In the genomic region with DNA sequence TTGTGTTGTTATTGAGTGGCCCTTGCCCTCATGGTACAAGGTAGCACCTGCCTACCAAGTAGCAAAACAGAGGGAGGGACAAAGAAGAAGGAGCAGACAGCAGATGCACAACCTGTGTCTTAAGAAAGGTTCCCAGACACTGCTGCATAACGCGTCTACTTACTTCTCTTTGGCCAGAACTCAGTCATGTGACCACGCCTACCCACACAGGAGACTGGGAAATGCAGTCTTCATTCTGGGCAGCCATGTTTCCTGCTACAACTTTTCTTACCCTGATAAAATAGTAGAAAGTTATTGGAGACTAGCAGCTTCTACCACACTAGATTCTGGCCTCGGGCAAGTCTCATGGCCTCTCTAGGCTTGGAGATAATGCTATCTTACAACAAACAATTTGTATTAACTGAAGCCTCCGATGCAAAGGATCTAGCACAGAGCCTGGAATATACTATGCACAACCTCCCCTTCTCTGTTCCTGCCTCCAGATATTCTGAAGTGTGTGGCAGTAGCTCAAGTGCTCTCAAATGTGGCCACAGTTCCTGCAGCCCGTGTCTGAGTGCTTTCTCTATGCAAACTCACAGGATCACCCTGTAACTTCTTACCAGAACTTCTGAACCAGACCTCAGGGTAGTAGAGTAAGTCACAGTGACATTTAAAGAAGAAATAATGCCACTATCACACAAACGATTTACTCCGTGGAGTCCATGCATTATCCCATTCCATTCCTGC, we compare ENCODE assay signal across 1 cellular context.
A peak's percentile ranks its signal among the peaks of the same experiment; 100 is the strongest.
TF ChIP-seq lines count a peak whose summit lies in the region.

No MANE protein-coding gene starts in this region.

TF ChIP-seq in K562, 482 proteins besides CTCF, POLR2A, EP300 and RAD21 (continued from another document and continues in another):
- TF ChIP-seq, protein P1, sequence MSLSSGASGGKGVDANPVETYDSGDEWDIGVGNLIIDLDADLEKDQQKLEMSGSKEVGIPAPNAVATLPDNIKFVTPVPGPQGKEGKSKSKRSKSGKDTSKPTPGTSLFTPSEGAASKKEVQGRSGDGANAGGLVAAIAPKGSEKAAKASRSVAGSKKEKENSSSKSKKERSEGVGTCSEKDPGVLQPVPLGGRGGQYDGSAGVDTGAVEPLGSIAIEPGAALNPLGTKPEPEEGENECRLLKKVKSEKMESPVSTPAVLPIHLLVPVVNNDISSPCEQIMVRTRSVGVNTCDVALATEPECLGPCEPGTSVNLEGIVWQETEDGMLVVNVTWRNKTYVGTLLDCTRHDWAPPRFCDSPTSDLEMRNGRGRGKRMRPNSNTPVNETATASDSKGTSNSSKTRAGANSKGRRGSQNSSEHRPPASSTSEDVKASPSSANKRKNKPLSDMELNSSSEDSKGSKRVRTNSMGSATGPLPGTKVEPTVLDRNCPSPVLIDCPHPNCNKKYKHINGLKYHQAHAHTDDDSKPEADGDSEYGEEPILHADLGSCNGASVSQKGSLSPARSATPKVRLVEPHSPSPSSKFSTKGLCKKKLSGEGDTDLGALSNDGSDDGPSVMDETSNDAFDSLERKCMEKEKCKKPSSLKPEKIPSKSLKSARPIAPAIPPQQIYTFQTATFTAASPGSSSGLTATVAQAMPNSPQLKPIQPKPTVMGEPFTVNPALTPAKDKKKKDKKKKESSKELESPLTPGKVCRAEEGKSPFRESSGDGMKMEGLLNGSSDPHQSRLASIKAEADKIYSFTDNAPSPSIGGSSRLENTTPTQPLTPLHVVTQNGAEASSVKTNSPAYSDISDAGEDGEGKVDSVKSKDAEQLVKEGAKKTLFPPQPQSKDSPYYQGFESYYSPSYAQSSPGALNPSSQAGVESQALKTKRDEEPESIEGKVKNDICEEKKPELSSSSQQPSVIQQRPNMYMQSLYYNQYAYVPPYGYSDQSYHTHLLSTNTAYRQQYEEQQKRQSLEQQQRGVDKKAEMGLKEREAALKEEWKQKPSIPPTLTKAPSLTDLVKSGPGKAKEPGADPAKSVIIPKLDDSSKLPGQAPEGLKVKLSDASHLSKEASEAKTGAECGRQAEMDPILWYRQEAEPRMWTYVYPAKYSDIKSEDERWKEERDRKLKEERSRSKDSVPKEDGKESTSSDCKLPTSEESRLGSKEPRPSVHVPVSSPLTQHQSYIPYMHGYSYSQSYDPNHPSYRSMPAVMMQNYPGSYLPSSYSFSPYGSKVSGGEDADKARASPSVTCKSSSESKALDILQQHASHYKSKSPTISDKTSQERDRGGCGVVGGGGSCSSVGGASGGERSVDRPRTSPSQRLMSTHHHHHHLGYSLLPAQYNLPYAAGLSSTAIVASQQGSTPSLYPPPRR (CRISPR knock-in tag; IDR thresholded peaks at IDR 0.05; ENCODE audit: borderline replicate concordance), result no peak
- TF ChIP-seq SNRNP70 (optimal IDR thresholded peaks at IDR 0.05; ENCODE audit: low read depth, low read length) (no peak), IRF2 (CRISPR knock-in tag; IDR thresholded peaks at IDR 0.05) (no peak), ZNF184 (CRISPR knock-in tag; IDR thresholded peaks at IDR 0.05) (no peak), ZNF263 (CRISPR knock-in tag; IDR thresholded peaks at IDR 0.05; ENCODE audit: borderline replicate concordance) (0 out of 2 replicates have a peak, but pooled peaks have one; percentile 24), SIN3A (IDR thresholded peaks at IDR 0.05; ENCODE audit: borderline replicate concordance in 2 of 2, control insufficient read depth in 1 of 2, low read depth in 2 of 2, low read length in 2 of 2) (no peak), ZNF143 (CRISPR knock-in tag; IDR thresholded peaks at IDR 0.05) (peak; percentile 73), ZNF778 (CRISPR knock-in tag; IDR thresholded peaks at IDR 0.05) (no peak), RAD51 (IDR thresholded peaks at IDR 0.05; ENCODE audit: borderline replicate concordance, low read depth) (peak; percentile 95), TRIM24 (IDR thresholded peaks at IDR 0.05) (no peak), HMGN3 (IDR thresholded peaks at IDR 0.05; ENCODE audit: borderline replicate concordance, extremely low read depth, insufficient read length, low read depth, low read length) (no peak), U2AF1 (optimal IDR thresholded peaks at IDR 0.05; ENCODE audit: low read depth, low read length) (no peak), RB1 (IDR thresholded peaks at IDR 0.05; ENCODE audit: low read depth) (0 out of 2 replicates have a peak, but pooled peaks have one; percentile 13), SMARCB1 (IDR thresholded peaks at IDR 0.05; ENCODE audit: insufficient read length, low read depth) (no peak), ATF7 (IDR thresholded peaks at IDR 0.05) (no peak), HCFC1 (IDR thresholded peaks at IDR 0.05; ENCODE audit: low read depth, low read length) (peak; percentile 92), CBFA2T2 (conservative IDR thresholded peaks at IDR 0.05) (peak; percentile 68)
- TF ChIP-seq, protein P2, sequence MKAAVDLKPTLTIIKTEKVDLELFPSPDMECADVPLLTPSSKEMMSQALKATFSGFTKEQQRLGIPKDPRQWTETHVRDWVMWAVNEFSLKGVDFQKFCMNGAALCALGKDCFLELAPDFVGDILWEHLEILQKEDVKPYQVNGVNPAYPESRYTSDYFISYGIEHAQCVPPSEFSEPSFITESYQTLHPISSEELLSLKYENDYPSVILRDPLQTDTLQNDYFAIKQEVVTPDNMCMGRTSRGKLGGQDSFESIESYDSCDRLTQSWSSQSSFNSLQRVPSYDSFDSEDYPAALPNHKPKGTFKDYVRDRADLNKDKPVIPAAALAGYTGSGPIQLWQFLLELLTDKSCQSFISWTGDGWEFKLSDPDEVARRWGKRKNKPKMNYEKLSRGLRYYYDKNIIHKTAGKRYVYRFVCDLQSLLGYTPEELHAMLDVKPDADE (conservative IDR thresholded peaks at IDR 0.05; ENCODE audit: control insufficient read depth, low read depth, low read length), result 0 out of 2 replicates have a peak, but pooled peaks have one; percentile 39
- TF ChIP-seq, protein P3, sequence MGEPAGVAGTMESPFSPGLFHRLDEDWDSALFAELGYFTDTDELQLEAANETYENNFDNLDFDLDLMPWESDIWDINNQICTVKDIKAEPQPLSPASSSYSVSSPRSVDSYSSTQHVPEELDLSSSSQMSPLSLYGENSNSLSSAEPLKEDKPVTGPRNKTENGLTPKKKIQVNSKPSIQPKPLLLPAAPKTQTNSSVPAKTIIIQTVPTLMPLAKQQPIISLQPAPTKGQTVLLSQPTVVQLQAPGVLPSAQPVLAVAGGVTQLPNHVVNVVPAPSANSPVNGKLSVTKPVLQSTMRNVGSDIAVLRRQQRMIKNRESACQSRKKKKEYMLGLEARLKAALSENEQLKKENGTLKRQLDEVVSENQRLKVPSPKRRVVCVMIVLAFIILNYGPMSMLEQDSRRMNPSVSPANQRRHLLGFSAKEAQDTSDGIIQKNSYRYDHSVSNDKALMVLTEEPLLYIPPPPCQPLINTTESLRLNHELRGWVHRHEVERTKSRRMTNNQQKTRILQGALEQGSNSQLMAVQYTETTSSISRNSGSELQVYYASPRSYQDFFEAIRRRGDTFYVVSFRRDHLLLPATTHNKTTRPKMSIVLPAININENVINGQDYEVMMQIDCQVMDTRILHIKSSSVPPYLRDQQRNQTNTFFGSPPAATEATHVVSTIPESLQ (CRISPR knock-in tag; IDR thresholded peaks at IDR 0.05), result no peak
- TF ChIP-seq, protein P4, sequence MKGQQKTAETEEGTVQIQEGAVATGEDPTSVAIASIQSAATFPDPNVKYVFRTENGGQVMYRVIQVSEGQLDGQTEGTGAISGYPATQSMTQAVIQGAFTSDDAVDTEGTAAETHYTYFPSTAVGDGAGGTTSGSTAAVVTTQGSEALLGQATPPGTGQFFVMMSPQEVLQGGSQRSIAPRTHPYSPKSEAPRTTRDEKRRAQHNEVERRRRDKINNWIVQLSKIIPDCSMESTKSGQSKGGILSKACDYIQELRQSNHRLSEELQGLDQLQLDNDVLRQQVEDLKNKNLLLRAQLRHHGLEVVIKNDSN (CRISPR knock-in tag; IDR thresholded peaks at IDR 0.05), result peak; percentile 94
- TF ChIP-seq, protein P5, sequence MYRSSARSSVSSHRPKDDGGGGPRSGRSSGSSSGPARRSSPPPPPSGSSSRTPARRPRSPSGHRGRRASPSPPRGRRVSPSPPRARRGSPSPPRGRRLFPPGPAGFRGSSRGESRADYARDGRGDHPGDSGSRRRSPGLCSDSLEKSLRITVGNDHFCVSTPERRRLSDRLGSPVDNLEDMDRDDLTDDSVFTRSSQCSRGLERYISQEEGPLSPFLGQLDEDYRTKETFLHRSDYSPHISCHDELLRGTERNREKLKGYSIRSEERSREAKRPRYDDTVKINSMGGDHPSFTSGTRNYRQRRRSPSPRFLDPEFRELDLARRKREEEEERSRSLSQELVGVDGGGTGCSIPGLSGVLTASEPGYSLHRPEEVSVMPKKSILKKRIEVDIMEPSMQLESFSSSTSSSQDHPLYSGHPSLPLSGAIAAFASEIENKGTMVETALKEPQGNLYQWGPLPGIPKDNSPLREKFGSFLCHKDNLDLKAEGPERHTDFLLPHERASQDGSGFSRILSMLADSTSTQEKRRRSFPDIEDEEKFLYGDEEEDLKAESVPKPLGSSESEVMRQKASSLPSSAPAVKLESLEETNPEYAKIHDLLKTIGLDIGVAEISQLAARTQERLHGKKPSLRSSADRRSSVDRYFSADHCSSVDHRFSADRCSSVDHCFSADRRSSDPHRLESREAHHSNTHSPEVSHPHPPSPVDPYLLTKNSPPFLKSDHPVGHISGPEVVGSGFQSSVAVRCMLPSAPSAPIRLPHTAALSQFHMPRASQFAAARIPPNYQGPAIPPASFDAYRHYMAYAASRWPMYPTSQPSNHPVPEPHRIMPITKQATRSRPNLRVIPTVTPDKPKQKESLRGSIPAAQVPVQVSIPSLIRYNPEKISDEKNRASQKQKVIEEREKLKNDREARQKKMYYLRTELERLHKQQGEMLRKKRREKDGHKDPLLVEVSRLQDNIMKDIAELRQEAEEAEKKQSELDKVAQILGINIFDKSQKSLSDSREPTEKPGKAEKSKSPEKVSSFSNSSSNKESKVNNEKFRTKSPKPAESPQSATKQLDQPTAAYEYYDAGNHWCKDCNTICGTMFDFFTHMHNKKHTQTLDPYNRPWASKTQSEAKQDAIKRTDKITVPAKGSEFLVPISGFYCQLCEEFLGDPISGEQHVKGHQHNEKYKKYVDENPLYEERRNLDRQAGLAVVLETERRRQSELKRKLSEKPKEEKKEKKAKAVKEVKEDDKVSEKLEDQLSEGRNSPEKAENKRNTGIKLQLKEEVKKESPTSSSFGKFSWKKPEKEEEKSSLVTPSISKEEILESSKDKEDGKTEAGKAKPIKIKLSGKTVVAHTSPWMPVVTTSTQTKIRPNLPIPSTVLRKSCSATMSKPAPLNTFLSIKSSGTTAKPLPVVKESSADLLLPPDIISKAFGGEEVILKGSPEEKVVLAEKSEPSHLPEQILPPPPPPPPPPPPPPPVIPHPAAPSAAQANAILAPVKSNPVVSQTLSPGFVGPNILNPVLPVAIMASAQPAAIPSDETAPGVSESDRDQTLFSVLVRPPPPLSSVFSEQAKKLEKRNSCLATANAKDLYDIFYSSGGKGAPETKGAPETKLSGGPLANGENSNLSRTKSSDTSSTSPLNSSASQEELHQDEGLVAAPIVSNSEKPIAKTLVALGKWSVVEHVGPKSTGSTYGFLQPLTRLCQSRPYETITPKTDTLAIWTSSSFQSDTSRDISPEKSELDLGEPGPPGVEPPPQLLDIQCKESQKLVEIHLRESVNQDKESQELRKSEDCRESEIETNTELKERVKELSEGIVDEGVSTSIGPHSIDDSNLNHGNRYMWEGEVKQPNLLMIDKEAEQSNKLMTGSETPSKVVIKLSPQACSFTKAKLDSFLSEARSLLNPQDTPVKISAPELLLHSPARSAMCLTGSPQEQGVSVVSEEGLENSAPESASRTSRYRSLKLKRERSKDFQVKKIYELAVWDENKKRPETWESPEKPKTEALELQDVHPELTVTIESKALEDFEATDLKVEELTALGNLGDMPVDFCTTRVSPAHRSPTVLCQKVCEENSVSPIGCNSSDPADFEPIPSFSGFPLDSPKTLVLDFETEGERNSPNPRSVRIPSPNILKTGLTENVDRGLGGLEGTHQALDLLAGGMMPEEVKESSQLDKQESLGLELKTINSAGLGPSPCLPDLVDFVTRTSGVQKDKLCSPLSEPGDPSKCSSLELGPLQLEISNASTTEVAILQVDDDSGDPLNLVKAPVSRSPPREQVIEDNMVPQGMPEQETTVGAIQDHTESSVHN (IDR thresholded peaks at IDR 0.05; ENCODE audit: borderline replicate concordance in 1 of 2, low read depth in 1 of 2), result no peak
- TF ChIP-seq, protein P6, sequence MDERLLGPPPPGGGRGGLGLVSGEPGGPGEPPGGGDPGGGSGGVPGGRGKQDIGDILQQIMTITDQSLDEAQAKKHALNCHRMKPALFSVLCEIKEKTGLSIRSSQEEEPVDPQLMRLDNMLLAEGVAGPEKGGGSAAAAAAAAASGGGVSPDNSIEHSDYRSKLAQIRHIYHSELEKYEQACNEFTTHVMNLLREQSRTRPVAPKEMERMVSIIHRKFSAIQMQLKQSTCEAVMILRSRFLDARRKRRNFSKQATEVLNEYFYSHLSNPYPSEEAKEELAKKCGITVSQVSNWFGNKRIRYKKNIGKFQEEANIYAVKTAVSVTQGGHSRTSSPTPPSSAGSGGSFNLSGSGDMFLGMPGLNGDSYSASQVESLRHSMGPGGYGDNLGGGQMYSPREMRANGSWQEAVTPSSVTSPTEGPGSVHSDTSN (CRISPR knock-in tag; IDR thresholded peaks at IDR 0.05; ENCODE audit: low read depth), result no peak
- TF ChIP-seq, protein P6 (tag; conservative IDR thresholded peaks at IDR 0.05; ENCODE audit: low read depth), result no peak
- TF ChIP-seq, protein P7, sequence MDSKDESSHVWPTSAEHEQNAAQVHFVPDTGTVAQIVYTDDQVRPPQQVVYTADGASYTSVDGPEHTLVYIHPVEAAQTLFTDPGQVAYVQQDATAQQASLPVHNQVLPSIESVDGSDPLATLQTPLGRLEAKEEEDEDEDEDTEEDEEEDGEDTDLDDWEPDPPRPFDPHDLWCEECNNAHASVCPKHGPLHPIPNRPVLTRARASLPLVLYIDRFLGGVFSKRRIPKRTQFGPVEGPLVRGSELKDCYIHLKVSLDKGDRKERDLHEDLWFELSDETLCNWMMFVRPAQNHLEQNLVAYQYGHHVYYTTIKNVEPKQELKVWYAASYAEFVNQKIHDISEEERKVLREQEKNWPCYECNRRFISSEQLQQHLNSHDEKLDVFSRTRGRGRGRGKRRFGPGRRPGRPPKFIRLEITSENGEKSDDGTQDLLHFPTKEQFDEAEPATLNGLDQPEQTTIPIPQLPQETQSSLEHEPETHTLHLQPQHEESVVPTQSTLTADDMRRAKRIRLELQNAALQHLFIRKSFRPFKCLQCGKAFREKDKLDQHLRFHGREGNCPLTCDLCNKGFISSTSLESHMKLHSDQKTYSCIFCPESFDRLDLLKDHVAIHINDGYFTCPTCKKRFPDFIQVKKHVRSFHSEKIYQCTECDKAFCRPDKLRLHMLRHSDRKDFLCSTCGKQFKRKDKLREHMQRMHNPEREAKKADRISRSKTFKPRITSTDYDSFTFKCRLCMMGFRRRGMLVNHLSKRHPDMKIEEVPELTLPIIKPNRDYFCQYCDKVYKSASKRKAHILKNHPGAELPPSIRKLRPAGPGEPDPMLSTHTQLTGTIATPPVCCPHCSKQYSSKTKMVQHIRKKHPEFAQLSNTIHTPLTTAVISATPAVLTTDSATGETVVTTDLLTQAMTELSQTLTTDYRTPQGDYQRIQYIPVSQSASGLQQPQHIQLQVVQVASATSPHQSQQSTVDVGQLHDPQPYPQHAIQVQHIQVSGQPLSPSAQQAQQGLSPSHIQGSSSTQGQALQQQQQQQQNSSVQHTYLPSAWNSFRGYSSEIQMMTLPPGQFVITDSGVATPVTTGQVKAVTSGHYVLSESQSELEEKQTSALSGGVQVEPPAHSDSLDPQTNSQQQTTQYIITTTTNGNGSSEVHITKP (IDR thresholded peaks at IDR 0.05; ENCODE audit: partially characterized antibody), result no peak
